Comparison of ENCODE assay signal across 9 cellular contexts in the genomic region with DNA sequence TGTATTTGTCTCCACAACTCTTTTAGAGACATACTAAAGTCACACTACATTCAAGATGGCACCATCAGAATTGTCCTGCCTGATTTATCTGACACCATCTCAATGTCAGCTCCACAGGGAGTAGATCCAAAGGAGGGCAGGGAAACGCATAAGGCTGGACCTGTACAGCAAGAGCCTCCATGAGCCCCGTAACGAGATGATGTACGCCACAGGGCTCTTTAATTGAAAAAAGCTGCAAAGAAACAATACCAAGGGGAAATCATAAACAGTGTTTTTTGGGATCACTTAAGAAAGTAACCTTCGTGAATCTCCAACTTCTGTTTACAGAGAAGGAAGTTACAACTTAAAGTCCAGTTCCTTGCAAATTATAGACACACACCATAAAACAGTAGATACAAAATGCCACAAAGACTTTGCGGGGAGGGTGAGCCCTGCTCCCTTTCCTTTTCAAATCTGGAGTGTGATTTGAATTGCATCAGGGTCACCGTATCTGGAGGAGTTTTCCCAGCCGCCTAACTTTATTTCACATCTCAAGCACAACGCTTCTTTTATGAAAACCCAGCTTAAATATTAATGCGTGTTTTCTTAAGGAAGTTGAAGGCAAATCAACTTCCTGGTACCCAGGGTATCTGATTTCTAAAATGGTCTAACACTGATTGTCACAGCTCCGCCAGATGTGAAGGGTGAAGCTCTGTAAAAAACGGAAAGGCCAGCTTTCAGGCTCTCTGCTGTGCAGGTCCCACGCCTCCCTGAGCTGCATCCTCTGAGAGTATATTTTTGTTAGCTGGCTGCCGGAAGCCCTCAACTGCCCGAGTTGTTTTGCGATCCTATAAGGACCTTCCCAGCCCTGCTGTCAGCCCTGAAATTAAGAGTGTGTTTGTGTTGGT.
DNase-seq lines count a peak whose midpoint lies in the region; ATAC-seq and TF ChIP-seq lines count a peak whose summit lies in the region.
"Had no signal": no experiment of that assay in that cellular context is flagged by ENCODE, and none has a peak within 500 bp of the region (broad histone marks: within the 10 kb centered on the region; RNA-seq: fewer than 3 reads in every experiment).

No MANE protein-coding gene starts in this region.

- H3K4me1 ChIP-seq in ovary (ENCODE audit: insufficient read depth) (no peaks in the 10 kb centered on the region), colonic mucosa (no peaks in the 10 kb centered on the region)

- TF ChIP-seq EP300 in ovary (IDR thresholded peaks at IDR 0.05) = no peak

- no peak for TF ChIP-seq CTCF in cardiac fibroblast (IDR thresholded peaks at IDR 0.05; ENCODE audit: low read depth, low read length)
- TF ChIP-seq CTCF in ovary (IDR thresholded peaks at IDR 0.05) = no peak
- no peak for TF ChIP-seq CTCF in colonic mucosa (IDR thresholded peaks at IDR 0.05)

- H3K27me3 ChIP-seq in ovary (no peaks in the 10 kb centered on the region), colonic mucosa (no peaks in the 10 kb centered on the region)

- no peak overlapping the region for H3K27ac ChIP-seq in ovary
- no peak overlapping the region for H3K27ac ChIP-seq in colonic mucosa

- H3K4me3 Mint-ChIP-seq in activated naive CD4-positive, alpha-beta T cell treated with anti-CD3 and anti-CD28 coated beads for 36 hours = peak overlapping the region; percentile 23

- TF ChIP-seq POLR2A in ovary (IDR thresholded peaks at IDR 0.05) = no peak

- CTCF ChIA-PET in activated naive CD4-positive, alpha-beta T cell treated with anti-CD3 and anti-CD28 coated beads for 36 hours (lab: Charles Lee) = interaction anchor here (1.0 to 1.2 kb wide), 2 partner anchors 10 to 315 kb away, joined by 3 read pairs; no protein-coding TSS in a partner anchor

- no peak overlapping the region for H3K27ac Mint-ChIP-seq in activated naive CD4-positive, alpha-beta T cell treated with anti-CD3 and anti-CD28 coated beads for 36 hours
- H3K27ac Mint-ChIP-seq: CD4-positive, CD25-positive, alpha-beta regulatory T cell had no signal

- H3K9me3 ChIP-seq in ovary (no peaks in the 10 kb centered on the region), colonic mucosa (no peaks in the 10 kb centered on the region)

- no peak overlapping the region for H3K9ac ChIP-seq in colonic mucosa (ENCODE audit: low read depth in 2 of 2, low read length in 2 of 2)

- DNase-seq in activated naive CD4-positive, alpha-beta T cell treated with anti-CD3 and anti-CD28 coated beads for 36 hours = no peak
- no peak for DNase-seq in activated naive CD4-positive, alpha-beta T cell (lab: John Stamatoyannopoulos, UW)
- DNase-seq in cardiac fibroblast (ENCODE audit: low read depth in 2 of 2) = peak; percentile 48 to 67
- no peak for DNase-seq in ovary
- no peak for DNase-seq in colonic mucosa
- DNase-seq in SW480 (ENCODE audit: low spot score) = no peak
- no peak for DNase-seq in NCI-H2171 (lab: John Stamatoyannopoulos, UW)
- DNase-seq: CD4-positive, CD25-positive, alpha-beta regulatory T cell had no signal

- H3K4me1 Mint-ChIP-seq in activated naive CD4-positive, alpha-beta T cell treated with anti-CD3 and anti-CD28 coated beads for 36 hours (ENCODE audit: low read depth) = peaks cover 12% of the 10 kb centered on the region

- H3K27me3 Mint-ChIP-seq in activated naive CD4-positive, alpha-beta T cell treated with anti-CD3 and anti-CD28 coated beads for 36 hours (ENCODE audit: low read depth) = peaks cover 8% of the 10 kb centered on the region

- H3K36me3 ChIP-seq in ovary = no peaks in the 10 kb centered on the region
- no peaks in the 10 kb centered on the region for H3K36me3 ChIP-seq in colonic mucosa

- 29 to 55% (median 39%) methylated on average over 16 of the region's 16 CpGs for WGBS in ovary, 3 donors

- H3K36me3 Mint-ChIP-seq in activated naive CD4-positive, alpha-beta T cell treated with anti-CD3 and anti-CD28 coated beads for 36 hours (ENCODE audit: low read depth) = no peaks in the 10 kb centered on the region
- H3K36me3 Mint-ChIP-seq: CD4-positive, CD25-positive, alpha-beta regulatory T cell had no signal

- ATAC-seq in HG03039 (IDR thresholded peaks at IDR 0.05; ENCODE audit: unreplicated experiment) = peak; percentile 89

- intact Hi-C loops in activated naive CD4-positive, alpha-beta T cell treated with anti-CD3 and anti-CD28 coated beads for 36 hours (cut with micrococcal nuclease) = no loop called here
- intact Hi-C loops in ovary (cut with DNase I) = no loop called here
- intact Hi-C loops in colonic mucosa (cut with DNase I) = no loop called here

- H3K9me3 Mint-ChIP-seq in activated naive CD4-positive, alpha-beta T cell treated with anti-CD3 and anti-CD28 coated beads for 36 hours = no peaks in the 10 kb centered on the region

- H3K4me3 ChIP-seq in cardiac fibroblast (replicated peaks in 1 of 2; ENCODE audit: low read depth in 2 of 2, low read length in 2 of 2) (peak overlapping the region in 1 of 2 donors; percentile 19), ovary (peak overlapping the region; percentile 10), colonic mucosa (no peak overlapping the region)

Comparison
In these comparisons a context has a peak if more than half of its experiments do, and no peak if none do; other contexts are left out.
1. DNase-seq: peak in cardiac fibroblast (2 of 2); none in activated naive CD4-positive, alpha-beta T cell treated with anti-CD3 and anti-CD28 coated beads for 36 hours (single experiment), activated naive CD4-positive, alpha-beta T cell (0 of 4), ovary (0 of 5), colonic mucosa (single experiment), SW480 (single experiment) and NCI-H2171 (single experiment).